ENCODE assay signal across 2 cellular contexts in genomic region chr3:25474000-25474399, GRCh38.
TF ChIP-seq lines count a peak whose summit lies in the region.

No MANE protein-coding gene starts in this region.

TF ChIP-seq in SK-N-SH, 30 proteins besides CTCF, POLR2A, EP300 and RAD21 (continued from another document):
- no peak for TF ChIP-seq REST (IDR thresholded peaks at IDR 0.05; ENCODE audit: low read depth, low read length)
- no peak for TF ChIP-seq TAF1 (IDR thresholded peaks at IDR 0.05; ENCODE audit: borderline replicate concordance, low read depth, low read length)
- TF ChIP-seq USF2 (IDR thresholded peaks at IDR 0.05; ENCODE audit: borderline replicate concordance, low read depth, low read length): no peak
- TF ChIP-seq PBX3 (IDR thresholded peaks at IDR 0.05): no peak
- no peak for TF ChIP-seq ELF1 (IDR thresholded peaks at IDR 0.05)
- TF ChIP-seq JUND (IDR thresholded peaks at IDR 0.05): no peak
- no peak for TF ChIP-seq TEAD4 (IDR thresholded peaks at IDR 0.05; ENCODE audit: borderline replicate concordance, insufficient read depth)
- no peak for TF ChIP-seq MAX (IDR thresholded peaks at IDR 0.05; ENCODE audit: low read depth)
- TF ChIP-seq CHD2 (IDR thresholded peaks at IDR 0.05; ENCODE audit: low read length, partially characterized antibody): no peak
- TF ChIP-seq RCOR1 (IDR thresholded peaks at IDR 0.05; ENCODE audit: low read length): no peak
- no peak for TF ChIP-seq NFIC (IDR thresholded peaks at IDR 0.05; ENCODE audit: borderline replicate concordance)

TF ChIP-seq in SK-N-SH treated with all-trans-retinoic acid at 6 μM for 48 hours, 23 proteins besides CTCF, POLR2A, EP300 and RAD21 (continued from another document):
- TF ChIP-seq CSRNP3 (CRISPR knock-in tag; IDR thresholded peaks at IDR 0.05) (no peak), PPARA (CRISPR knock-in tag; IDR thresholded peaks at IDR 0.05; ENCODE audit: borderline replicate concordance) (no peak), ZC3H10 (CRISPR knock-in tag; IDR thresholded peaks at IDR 0.05) (no peak), TOX (CRISPR knock-in tag; IDR thresholded peaks at IDR 0.05; ENCODE audit: borderline replicate concordance) (no peak), TCF4 (CRISPR knock-in tag; IDR thresholded peaks at IDR 0.05; ENCODE audit: borderline replicate concordance) (no peak), SNAI2 (CRISPR knock-in tag; IDR thresholded peaks at IDR 0.05) (no peak), ZNF565 (CRISPR knock-in tag; conservative IDR thresholded peaks at IDR 0.05; ENCODE audit: low read depth) (no peak), TSHZ2 (CRISPR knock-in tag; IDR thresholded peaks at IDR 0.05) (no peak), CSDC2 (CRISPR knock-in tag; IDR thresholded peaks at IDR 0.05) (no peak), CREB5 (CRISPR knock-in tag; IDR thresholded peaks at IDR 0.05; ENCODE audit: low read depth) (no peak), ZFP30 (CRISPR knock-in tag; IDR thresholded peaks at IDR 0.05) (no peak), ZNF70 (CRISPR knock-in tag; IDR thresholded peaks at IDR 0.05) (no peak)
